8 cellular contexts compared by ENCODE assay signal in genomic region chr16:28846080-28846932, GRCh38. TPM values are rescaled to one million over a fixed set of nuclear protein-coding genes. Genes with fewer than 3 reads are reported as not detected.
DNase-seq lines count a peak whose midpoint lies in the region; ATAC-seq and TF ChIP-seq lines count a peak whose summit lies in the region.

TSS of gene TUFM (minus strand) at chr16:28846348. CDS start at chr16:28846269, 79 bp downstream.

- peak; percentile 67 for TF ChIP-seq CTCF in choroid plexus epithelial cell (conservative IDR thresholded peaks at IDR 0.05; ENCODE audit: low read depth, low read length)
- TF ChIP-seq CTCF in kidney epithelial cell (IDR thresholded peaks at IDR 0.05; ENCODE audit: insufficient read depth, low read length, poor library complexity, severe bottlenecking) = peak; percentile 61

- H3K4me3 ChIP-seq in choroid plexus epithelial cell (ENCODE audit: low read depth, low read length) (peak within 1 kb of the TSS; percentile 94), kidney epithelial cell (ENCODE audit: low read depth, low read length) (peak within 1 kb of the TSS; percentile 97)

- H3K27me3 ChIP-seq in kidney epithelial cell (ENCODE audit: control insufficient read depth, insufficient read depth, low read length) = no peaks in the 10 kb centered on the region

- DNase-seq in AML-193 (lab: John Stamatoyannopoulos, UW) (peak; percentile 92 to 96), NCI-H510A (lab: John Stamatoyannopoulos, UW) (peak; percentile 99), choroid plexus epithelial cell (ENCODE audit: low read depth) (peak; percentile 99), kidney epithelial cell (ENCODE audit: low read depth) (peak; percentile 87)
- peak; percentile 94 to 95 for DNase-seq in activated CD4-positive, alpha-beta T cell treated with anti-CD3 and anti-CD28 coated beads for 24 hours (ENCODE audit: low read depth in 2 of 2)
- DNase-seq in stimulated activated CD4-positive, alpha-beta T cell treated with anti-CD3 and anti-CD28 coated beads, Interleukin-1b, Interleukin-23, amount 100 ng/mL, for 1 hour (ENCODE audit: low read depth in 2 of 2) = peak; percentile 92 to 94

- H3K36me3 ChIP-seq in kidney epithelial cell (ENCODE audit: control insufficient read depth, insufficient read depth, low read length) = peaks cover 2% of the 10 kb centered on the region

- ATAC-seq in GM19043 (IDR thresholded peaks at IDR 0.05; ENCODE audit: low read depth, unreplicated experiment) = peak; percentile 92
- peak; percentile 90 for ATAC-seq in HG03432 (IDR thresholded peaks at IDR 0.05; ENCODE audit: unreplicated experiment)

RNA-seq across cellular contexts. Expression of gene TUFM, which starts in this region (rescaled TPM):
- total RNA-seq in kidney epithelial cell = 169 and 185 TPM in 2 replicates

Comparison
In these comparisons a context has a peak if more than half of its experiments do, and no peak if none do; other contexts are left out.
1. Peak in every context shown above with its lines: DNase-seq, ATAC-seq and H3K4me3 ChIP-seq.